18 cellular contexts compared by ENCODE assay signal in genomic region chr3:111534701-111535100, GRCh38. TPM values are rescaled to one million over a fixed set of nuclear protein-coding genes. Genes with fewer than 3 reads are reported as not detected.
DNase-seq lines count a peak whose midpoint lies in the region; ATAC-seq, FAIRE-seq and TF ChIP-seq lines count a peak whose summit lies in the region.
"Had no signal": no experiment of that assay in that cellular context is flagged by ENCODE, and none has a peak within 500 bp of the region (broad histone marks: within the 10 kb centered on the region; RNA-seq: fewer than 3 reads in every experiment).

No MANE protein-coding gene starts in this region.

- H3K27ac ChIP-seq in foreskin keratinocyte, result no peak overlapping the region

- TF ChIP-seq POLR2A in H54 (IDR thresholded peaks at IDR 0.05; ENCODE audit: low read depth, low read length), result no peak

- no peaks in the 10 kb centered on the region for H3K27me3 Mint-ChIP-seq in activated T-helper 17 cell treated with anti-CD3 and anti-CD28 coated beads, Interleukin-2, amount 50 U/mL, for 72 hours
- peaks cover 4% of the 10 kb centered on the region for H3K27me3 Mint-ChIP-seq in nephron progenitor cell (ENCODE audit: low read depth, poor library complexity)
- H3K27me3 Mint-ChIP-seq: activated B cell treated with CpG ODN at 0.5 μM for 24 hours; activated CD8-positive, alpha-beta memory T cell treated with anti-CD3 and anti-CD28 coated beads, Interleukin-2, amount 10 ng/mL, durations not matched to agents 7 days and 5 days; naive thymus-derived CD4-positive, alpha-beta T cell; stimulated activated memory B cell treated with anti-CD40 and anti-IgM and Interleukin-4, amounts not matched to agents 10 μg/mL and 1 μg/mL and 100 μg/mL, for 72 hours had no signal

- no peak overlapping the region for H3K4me3 Mint-ChIP-seq in activated T-helper 17 cell treated with anti-CD3 and anti-CD28 coated beads, Interleukin-2, amount 50 U/mL, for 72 hours
- no peak overlapping the region for H3K4me3 Mint-ChIP-seq in nephron progenitor cell
- H3K4me3 Mint-ChIP-seq: activated B cell treated with CpG ODN at 0.5 μM for 24 hours; activated CD8-positive, alpha-beta memory T cell treated with anti-CD3 and anti-CD28 coated beads, Interleukin-2, amount 10 ng/mL, durations not matched to agents 7 days and 5 days; naive thymus-derived CD4-positive, alpha-beta T cell; stimulated activated memory B cell treated with anti-CD40 and anti-IgM and Interleukin-4, amounts not matched to agents 10 μg/mL and 1 μg/mL and 100 μg/mL, for 72 hours had no signal

- no peak for ATAC-seq in activated T-helper 17 cell treated with anti-CD3 and anti-CD28 coated beads, Interleukin-2, amount 50 U/mL, for 72 hours (replicated peaks)
- peak; percentile 63 for ATAC-seq in foreskin keratinocyte
- no peak for ATAC-seq in HG03045 (IDR thresholded peaks at IDR 0.05; ENCODE audit: unreplicated experiment)
- no peak for ATAC-seq in GM18498 (IDR thresholded peaks at IDR 0.05; ENCODE audit: unreplicated experiment)
- ATAC-seq: activated CD8-positive, alpha-beta memory T cell treated with anti-CD3 and anti-CD28 coated beads, Interleukin-2, amount 10 ng/mL, durations not matched to agents 7 days and 5 days; left ventricle myocardium superior; naive thymus-derived CD4-positive, alpha-beta T cell; stimulated activated memory B cell treated with anti-CD40 and anti-IgM and Interleukin-4, amounts not matched to agents 10 μg/mL and 1 μg/mL and 100 μg/mL, for 72 hours had no signal

- DNase-seq in A172 (ENCODE audit: low spot score) (peak; percentile 76), H54 (ENCODE audit: insufficient read length, low spot score) (peak; percentile 16), foreskin keratinocyte (peak in 1 of 2 donors; percentile 36), NCI-H2029 treated with DMSO at 0.1 percent for 48 hours (lab: John Stamatoyannopoulos, UW) (no peak), nephron progenitor cell (no peak)
- DNase-seq: activated B cell treated with CpG ODN at 0.5 μM for 24 hours; activated CD8-positive, alpha-beta memory T cell treated with anti-CD3 and anti-CD28 coated beads, Interleukin-2, amount 10 ng/mL, durations not matched to agents 7 days and 5 days; H7; hypothalamus; left ventricle myocardium superior; naive thymus-derived CD4-positive, alpha-beta T cell; NCI-H187; NCI-H524 treated with DMSO at 0.1 percent for 48 hours had no signal

- no peak for FAIRE-seq in H54 (lab: Jason Lieb, UNC)
- FAIRE-seq: endothelial cell of umbilical vein had no signal

- H3K4me1 ChIP-seq in foreskin keratinocyte, result peaks cover 15% of the 10 kb centered on the region

- TF ChIP-seq CTCF in foreskin keratinocyte (conservative IDR thresholded peaks at IDR 0.05), result no peak
- no peak for TF ChIP-seq CTCF in nephron progenitor cell (IDR thresholded peaks at IDR 0.05)

- no peaks in the 10 kb centered on the region for H3K27me3 ChIP-seq in foreskin keratinocyte

- peaks cover 20% of the 10 kb centered on the region for H3K4me1 Mint-ChIP-seq in activated T-helper 17 cell treated with anti-CD3 and anti-CD28 coated beads, Interleukin-2, amount 50 U/mL, for 72 hours
- H3K4me1 Mint-ChIP-seq in nephron progenitor cell, result peaks cover 9% of the 10 kb centered on the region

- no peaks in the 10 kb centered on the region for H3K36me3 Mint-ChIP-seq in activated T-helper 17 cell treated with anti-CD3 and anti-CD28 coated beads, Interleukin-2, amount 50 U/mL, for 72 hours (ENCODE audit: low read depth)
- no peaks in the 10 kb centered on the region for H3K36me3 Mint-ChIP-seq in nephron progenitor cell (ENCODE audit: low read depth)
- H3K36me3 Mint-ChIP-seq: stimulated activated memory B cell treated with anti-CD40 and anti-IgM and Interleukin-4, amounts not matched to agents 10 μg/mL and 1 μg/mL and 100 μg/mL, for 72 hours had no signal

- H3K27ac Mint-ChIP-seq in activated T-helper 17 cell treated with anti-CD3 and anti-CD28 coated beads, Interleukin-2, amount 50 U/mL, for 72 hours, result peak overlapping the region; percentile 11
- H3K27ac Mint-ChIP-seq in nephron progenitor cell, result no peak overlapping the region
- H3K27ac Mint-ChIP-seq: activated B cell treated with CpG ODN at 0.5 μM for 24 hours; activated CD8-positive, alpha-beta memory T cell treated with anti-CD3 and anti-CD28 coated beads, Interleukin-2, amount 10 ng/mL, durations not matched to agents 7 days and 5 days; stimulated activated memory B cell treated with anti-CD40 and anti-IgM and Interleukin-4, amounts not matched to agents 10 μg/mL and 1 μg/mL and 100 μg/mL, for 72 hours had no signal

- H3K9me3 Mint-ChIP-seq in activated T-helper 17 cell treated with anti-CD3 and anti-CD28 coated beads, Interleukin-2, amount 50 U/mL, for 72 hours, result peaks cover 4% of the 10 kb centered on the region
- H3K9me3 Mint-ChIP-seq in nephron progenitor cell, result peaks cover 10% of the 10 kb centered on the region
- H3K9me3 Mint-ChIP-seq: activated B cell treated with CpG ODN at 0.5 μM for 24 hours; stimulated activated memory B cell treated with anti-CD40 and anti-IgM and Interleukin-4, amounts not matched to agents 10 μg/mL and 1 μg/mL and 100 μg/mL, for 72 hours had no signal

RNA-seq across cellular contexts. Expression of gene CD96, which starts 7.3 kb away (rescaled TPM):
- total RNA-seq in A172 (2014; rRNA removed; shearing (Covaris generic)), result not detected in 2 replicates
- 100 to 1,000 TPM in 1 of 2 donors, 10 to 100 TPM in 1; 67.6 to 107 TPM for total RNA-seq in activated T-helper 17 cell treated with anti-CD3 and anti-CD28 coated beads, Interleukin-2, amount 50 U/mL, for 72 hours
- 0.10 and 0.14 TPM in 2 replicates for total RNA-seq in foreskin keratinocyte
- polyA plus RNA-seq in foreskin keratinocyte, result 0.07 and 0.17 TPM in 2 replicates
- total RNA-seq: endothelial cell of umbilical vein, H7 had no signal
- polyA plus RNA-seq: endothelial cell of umbilical vein had no signal

Comparison
In these comparisons a context has a peak if more than half of its experiments do, and no peak if none do; other contexts are left out.
1. DNase-seq: peak in A172 (single experiment) and H54 (single experiment); none in NCI-H2029 treated with DMSO at 0.1 percent for 48 hours (single experiment) and nephron progenitor cell (single experiment).
2. RNA of gene CD96, which starts 7.3 kb away (total RNA-seq): 67.6 to 107 TPM in activated T-helper 17 cell treated with anti-CD3 and anti-CD28 coated beads, Interleukin-2, amount 50 U/mL, for 72 hours; 0.10 to 0.14 TPM in foreskin keratinocyte and not detected in A172; every median in the first group is over 10 times any median in the second.